In genomic region chr1:56911539-56911938, GRCh38 we compare ENCODE assay signal across 18 cellular contexts. TPM values are rescaled to one million over a fixed set of nuclear protein-coding genes. Genes with fewer than 3 reads are reported as not detected.
DNase-seq lines count a peak whose midpoint lies in the region; ATAC-seq and TF ChIP-seq lines count a peak whose summit lies in the region.
"Had no signal": no experiment of that assay in that cellular context is flagged by ENCODE, and none has a peak within 500 bp of the region (broad histone marks: within the 10 kb centered on the region; RNA-seq: fewer than 3 reads in every experiment).

No MANE protein-coding gene starts in this region.

- peak overlapping the region; percentile 93 for H3K27ac ChIP-seq in smooth muscle cell (ENCODE audit: low read depth)

- H3K27me3 ChIP-seq in smooth muscle cell (ENCODE audit: low read depth), result no peaks in the 10 kb centered on the region
- H3K27me3 ChIP-seq: MG63 had no signal

- H3K4me1 ChIP-seq in smooth muscle cell (ENCODE audit: low read depth), result peaks cover 9% of the 10 kb centered on the region

- H3K4me3 ChIP-seq in fibroblast of the aortic adventitia (ENCODE audit: low read depth, low read length), result no peak overlapping the region
- H3K4me3 ChIP-seq in smooth muscle cell, result no peak overlapping the region
- H3K4me3 ChIP-seq: MG63 had no signal

- DNase-seq in GM03348 (ENCODE audit: low spot score) (peak; percentile 36), NOMO-1 treated with DMSO at 0.1 percent for 48 hours (lab: John Stamatoyannopoulos, UW; ENCODE audit: unreplicated experiment) (peak; percentile 72), fibroblast of the aortic adventitia (ENCODE audit: low read depth) (peak; percentile 59), smooth muscle cell (lab: John Stamatoyannopoulos, UW; ENCODE audit: unreplicated experiment) (no peak), dermis blood vessel endothelial cell (no peak), GM10248 (ENCODE audit: extremely low spot score) (no peak)
- DNase-seq: COR-L47, DMS53, Karpas-422, NCI-H1417, NCI-H1930, NCI-H446 treated with DMSO at 0.1 percent for 48 hours, NCI-H748 treated with DMSO at 0.1 percent for 48 hours had no signal

- H2AFZ ChIP-seq in smooth muscle cell (ENCODE audit: low read depth), result no peak overlapping the region

- 10% methylated on average over 3 of the region's 3 CpGs for WGBS in smooth muscle cell (ENCODE audit: low lambda C conversion rate)

- H4K20me1 ChIP-seq in smooth muscle cell (ENCODE audit: low read depth), result no peaks in the 10 kb centered on the region

- no peaks in the 10 kb centered on the region for H3K36me3 ChIP-seq in smooth muscle cell (ENCODE audit: low read depth)
- H3K36me3 ChIP-seq: MG63 had no signal

- H3K9me3 ChIP-seq in smooth muscle cell (replicated peaks; ENCODE audit: low read depth), result no peaks in the 10 kb centered on the region
- H3K9me3 ChIP-seq: MG63 had no signal

- no peak for TF ChIP-seq CTCF in fibroblast of the aortic adventitia (IDR thresholded peaks at IDR 0.05; ENCODE audit: insufficient read depth, low read length)
- no peak for TF ChIP-seq CTCF in smooth muscle cell (IDR thresholded peaks at IDR 0.05; ENCODE audit: borderline replicate concordance, insufficient read depth, poor library complexity, severe bottlenecking)
- no peak for TF ChIP-seq CTCF in GM10248 (IDR thresholded peaks at IDR 0.05; ENCODE audit: control extremely low read depth, extremely low read depth, low read depth, missing control alignments)

- CTCF ChIA-PET in GM10248 (lab: Yijun Ruan, JAX), result no interaction called here

- peak overlapping the region; percentile 74 for H3K9ac ChIP-seq in smooth muscle cell (ENCODE audit: low read depth)

- POLR2A ChIA-PET in GM10248 (lab: Yijun Ruan, JAX), result no interaction called here

- no peak for ATAC-seq in GM19328 (IDR thresholded peaks at IDR 0.05; ENCODE audit: unreplicated experiment)
- no peak for ATAC-seq in GM21447 (IDR thresholded peaks at IDR 0.05; ENCODE audit: unreplicated experiment)
- ATAC-seq: Right ventricle myocardium inferior had no signal

- H3K79me2 ChIP-seq in smooth muscle cell (ENCODE audit: low read depth), result no peaks in the 10 kb centered on the region

- H3K4me2 ChIP-seq in smooth muscle cell, result peak overlapping the region; percentile 48

- no peaks in the 10 kb centered on the region for H3F3A ChIP-seq in smooth muscle cell (ENCODE audit: low read depth)

RNA-seq across cellular contexts. Expression of gene C8B, which starts 54.3 kb away (rescaled TPM):
- total RNA-seq in fibroblast of the aortic adventitia (ENCODE audit: low replicate concordance) (not detected in 2 replicates), smooth muscle cell (0.09 TPM in 1 of 2 replicates, not detected in the other), dermis blood vessel endothelial cell (not detected in 2 replicates)
- polyA plus RNA-seq in smooth muscle cell, result not detected in 2 replicates
- total RNA-seq: H1, Right ventricle myocardium inferior had no signal
- polyA plus RNA-seq: H1 had no signal

RNA-seq across cellular contexts. Expression of gene C8A, which starts 56.9 kb away (rescaled TPM):
- total RNA-seq in fibroblast of the aortic adventitia (ENCODE audit: low replicate concordance) (not detected in 2 replicates), smooth muscle cell (not detected in 2 replicates), dermis blood vessel endothelial cell (not detected in 2 replicates)
- polyA plus RNA-seq in smooth muscle cell, result not detected in 2 replicates
- total RNA-seq: H1, Right ventricle myocardium inferior had no signal
- polyA plus RNA-seq: H1 had no signal

Comparison
In these comparisons a context has a peak if more than half of its experiments do, and no peak if none do; other contexts are left out.
1. DNase-seq: peak in GM03348 (single experiment), NOMO-1 treated with DMSO at 0.1 percent for 48 hours (single experiment) and fibroblast of the aortic adventitia (single experiment); none in smooth muscle cell (single experiment), dermis blood vessel endothelial cell (single experiment) and GM10248 (single experiment).